ENCODE assay signal across 8 cellular contexts in the genomic region with DNA sequence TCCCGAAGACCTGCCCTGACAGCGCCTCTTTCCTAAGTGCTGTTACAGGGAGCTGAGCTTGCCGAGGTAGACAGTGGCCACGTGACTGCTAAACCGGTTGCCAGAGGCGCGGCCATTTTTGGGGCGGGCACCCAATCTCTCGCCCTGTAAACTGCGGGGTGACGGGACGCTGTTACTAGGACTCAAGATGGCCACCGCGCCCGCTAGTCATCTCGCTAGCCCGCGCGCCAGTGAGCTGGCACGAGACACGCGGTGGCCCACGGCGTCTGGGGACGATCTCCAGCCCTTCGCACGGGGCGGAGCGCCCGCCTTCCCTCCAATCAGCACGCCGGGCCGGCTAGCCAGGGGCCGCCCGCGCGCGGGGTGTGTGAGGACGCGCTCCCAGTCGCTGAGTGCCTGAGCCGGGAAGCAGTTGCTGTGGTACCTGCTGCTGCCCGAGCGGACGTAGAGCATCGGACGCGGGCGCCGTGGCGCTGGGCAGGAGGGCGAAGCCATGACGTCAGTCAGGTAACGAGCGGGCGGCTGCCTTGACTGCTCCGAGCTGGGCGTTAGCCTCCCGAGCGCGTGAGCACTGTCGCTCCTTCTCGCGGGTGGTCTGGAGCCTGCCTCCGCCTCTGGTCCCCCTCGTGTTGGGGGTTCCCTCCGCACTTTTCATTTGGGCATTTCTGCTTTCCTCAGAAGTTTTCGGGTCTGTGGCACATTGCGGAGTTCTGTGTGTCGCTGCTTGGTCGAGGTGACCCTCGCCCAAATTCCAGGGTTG. TPM values are rescaled to one million over a fixed set of nuclear protein-coding genes. Genes with fewer than 3 reads are reported as not detected.
DNase-seq lines count a peak whose midpoint lies in the region; ATAC-seq and TF ChIP-seq lines count a peak whose summit lies in the region.

No MANE protein-coding gene starts in this region.

- H3K4me3 Mint-ChIP-seq in progenitor cell of endocrine pancreas (ENCODE audit: low read depth), result peak overlapping the region; percentile 89

- peak; percentile 90 for TF ChIP-seq POLR2A in GM15510 (IDR thresholded peaks at IDR 0.05; ENCODE audit: borderline replicate concordance, extremely low read depth, insufficient read length)

- peak; percentile 87 for ATAC-seq in HG02884 (IDR thresholded peaks at IDR 0.05; ENCODE audit: unreplicated experiment)

- no peaks in the 10 kb centered on the region for H3K27me3 Mint-ChIP-seq in progenitor cell of endocrine pancreas

- peak overlapping the region; percentile 98 for H3K27ac Mint-ChIP-seq in progenitor cell of endocrine pancreas

- intact Hi-C loops in left ventricle myocardium inferior (cut with micrococcal nuclease), result no loop called here

- peaks cover 12% of the 10 kb centered on the region for H3K4me1 Mint-ChIP-seq in progenitor cell of endocrine pancreas (ENCODE audit: low read depth)

- no peaks in the 10 kb centered on the region for H3K36me3 Mint-ChIP-seq in progenitor cell of endocrine pancreas (ENCODE audit: insufficient read depth)

- DNase-seq in NCI-H146 treated with DMSO at 0.1 percent for 48 hours (lab: John Stamatoyannopoulos, UW; ENCODE audit: unreplicated experiment) (peak; percentile 95), T-helper 1 cell (peak; percentile 92 to 98 (median 96)), amniotic stem cell (lab: John Stamatoyannopoulos, UW) (peak; percentile 94), left ventricle myocardium inferior (peak; percentile 93), progenitor cell of endocrine pancreas (ENCODE audit: low spot score, unreplicated experiment) (peak; percentile 78), ureter (ENCODE audit: low spot score) (peak; percentile 94)

- H3K9me3 ChIP-seq in left ventricle myocardium inferior (replicated peaks), result no peaks in the 10 kb centered on the region

- H3K36me3 ChIP-seq in left ventricle myocardium inferior, result no peaks in the 10 kb centered on the region

- H3K4me1 ChIP-seq in left ventricle myocardium inferior, result peaks cover 21% of the 10 kb centered on the region

- H3K27ac ChIP-seq in left ventricle myocardium inferior (replicated peaks), result peak overlapping the region; percentile 84

- TF ChIP-seq CTCF in left ventricle myocardium inferior (IDR thresholded peaks at IDR 0.05; ENCODE audit: borderline replicate concordance) (no peak), progenitor cell of endocrine pancreas (IDR thresholded peaks at IDR 0.05; ENCODE audit: unreplicated experiment) (no peak)

- peak overlapping the region; percentile 92 for H3K4me3 ChIP-seq in left ventricle myocardium inferior

- H3K9me3 Mint-ChIP-seq in progenitor cell of endocrine pancreas (ENCODE audit: low read depth), result no peaks in the 10 kb centered on the region

- no peaks in the 10 kb centered on the region for H3K27me3 ChIP-seq in left ventricle myocardium inferior (ENCODE audit: low read depth)

RNA-seq across cellular contexts. Expression of a gene that starts 25.5 kb away (rescaled TPM):
- total RNA-seq in left ventricle myocardium inferior (41.3 TPM), progenitor cell of endocrine pancreas (20.7 and 24.4 TPM in 2 replicates), ureter (40.8 TPM)

RNA-seq across cellular contexts. Expression of a gene that starts 25.9 kb away (rescaled TPM):
- 30.6 TPM for total RNA-seq in left ventricle myocardium inferior
- 49.7 and 51.7 TPM in 2 replicates for total RNA-seq in progenitor cell of endocrine pancreas
- total RNA-seq in ureter, result 48.5 TPM

Comparison
In these comparisons a context has a peak if more than half of its experiments do, and no peak if none do; other contexts are left out.
1. Peak in every context shown above with its lines: DNase-seq, ATAC-seq, H3K4me3 ChIP-seq and H3K27ac ChIP-seq.